Comparison of ENCODE assay signal across 22 cellular contexts in genomic region chr13:98834254-98834960, GRCh38.
DNase-seq lines count a peak whose midpoint lies in the region; ATAC-seq and TF ChIP-seq lines count a peak whose summit lies in the region.
"Had no signal": no experiment of that assay in that cellular context is flagged by ENCODE, and none has a peak within 500 bp of the region (broad histone marks: within the 10 kb centered on the region; RNA-seq: fewer than 3 reads in every experiment).

No MANE protein-coding gene starts in this region.

- in situ Hi-C loops in HAP-1 (cut with MboI; ENCODE audit: low sequenced_read_pairs) = loop anchor here (10.0 to 25.0 kb wide), 2 partner anchors 397 to 980 kb away; no protein-coding TSS in a partner anchor

- H3K9me3 ChIP-seq in HAP-1 (no peaks in the 10 kb centered on the region), RWPE2 (ENCODE audit: severe bottlenecking) (no peaks in the 10 kb centered on the region), esophagus squamous epithelium (no peaks in the 10 kb centered on the region)
- H3K9me3 ChIP-seq: esophagus muscularis mucosa, thyroid gland had no signal

- peaks cover 79% of the 10 kb centered on the region for H3K36me3 Mint-ChIP-seq in activated T-cell treated with anti-CD3 and anti-CD28 coated beads, Interleukin-2, amount 50 U/mL, for 24 hours (ENCODE audit: low read depth)
- peaks cover 10 to 97% (median 53%) of the 10 kb centered on the region in 3 donors for H3K36me3 Mint-ChIP-seq in naive thymus-derived CD8-positive, alpha-beta T cell
- H3K36me3 Mint-ChIP-seq: CD14-positive monocyte had no signal

- 75 to 78% methylated on average over 7 of the region's 7 CpGs for WGBS in esophagus squamous epithelium, 2 donors

- no peaks in the 10 kb centered on the region for H3K27me3 Mint-ChIP-seq in activated T-cell treated with anti-CD3 and anti-CD28 coated beads, Interleukin-2, amount 50 U/mL, for 24 hours
- H3K27me3 Mint-ChIP-seq in naive thymus-derived CD8-positive, alpha-beta T cell = no peaks in the 10 kb centered on the region

- POLR2A ChIA-PET in naive thymus-derived CD8-positive, alpha-beta T cell (lab: Charles Lee) = no interaction called here

- H3K9me3 Mint-ChIP-seq in activated T-cell treated with anti-CD3 and anti-CD28 coated beads, Interleukin-2, amount 50 U/mL, for 24 hours = no peaks in the 10 kb centered on the region
- H3K9me3 Mint-ChIP-seq in naive thymus-derived CD8-positive, alpha-beta T cell = no peaks in the 10 kb centered on the region
- H3K9me3 Mint-ChIP-seq: activated naive CD4-positive, alpha-beta T cell treated with anti-CD3 and anti-CD28 coated beads for 36 hours had no signal

- H3K27me3 ChIP-seq in HAP-1 (ENCODE audit: low read depth) = no peaks in the 10 kb centered on the region
- H3K27me3 ChIP-seq in RWPE2 (ENCODE audit: insufficient read depth, poor library complexity, severe bottlenecking) = no peaks in the 10 kb centered on the region
- H3K27me3 ChIP-seq in esophagus squamous epithelium = no peaks in the 10 kb centered on the region
- H3K27me3 ChIP-seq: esophagus muscularis mucosa, thyroid gland had no signal

- H3K4me3 Mint-ChIP-seq in activated T-cell treated with anti-CD3 and anti-CD28 coated beads, Interleukin-2, amount 50 U/mL, for 24 hours = no peak overlapping the region
- no peak overlapping the region for H3K4me3 Mint-ChIP-seq in naive thymus-derived CD8-positive, alpha-beta T cell
- H3K4me3 Mint-ChIP-seq: activated naive CD4-positive, alpha-beta T cell treated with anti-CD3 and anti-CD28 coated beads for 36 hours; CD14-positive monocyte had no signal

- H3K27ac ChIP-seq in RWPE2 (ENCODE audit: poor library complexity, severe bottlenecking) (no peak overlapping the region), esophagus squamous epithelium (no peak overlapping the region)
- H3K27ac ChIP-seq: esophagus muscularis mucosa, skin epidermis, thyroid gland had no signal

- no peak for TF ChIP-seq POLR2A in esophagus squamous epithelium (IDR thresholded peaks at IDR 0.05)

- no peak overlapping the region for H3K27ac Mint-ChIP-seq in activated T-cell treated with anti-CD3 and anti-CD28 coated beads, Interleukin-2, amount 50 U/mL, for 24 hours
- H3K27ac Mint-ChIP-seq in naive thymus-derived CD8-positive, alpha-beta T cell = no peak overlapping the region
- H3K27ac Mint-ChIP-seq: activated naive CD4-positive, alpha-beta T cell treated with anti-CD3 and anti-CD28 coated beads for 36 hours had no signal

- DNase-seq in D341Med (ENCODE audit: low spot score) (peak; percentile 58), HAP-1 (ENCODE audit: low spot score in 2 of 2) (peak; percentile 68 to 73), RWPE2 (ENCODE audit: low spot score) (no peak), fibroblast of villous mesenchyme (ENCODE audit: low read depth) (peak; percentile 42), esophagus squamous epithelium (lab: John Stamatoyannopoulos, UW) (no peak), GOT3 (lab: John Stamatoyannopoulos, UW) (no peak)
- no peak for DNase-seq in activated T-cell treated with anti-CD3 and anti-CD28 coated beads, Interleukin-2, amount 50 U/mL, for 24 hours
- DNase-seq in naive thymus-derived CD8-positive, alpha-beta T cell = no peak
- DNase-seq: activated CD4-positive, CD25-positive, alpha-beta regulatory T cell treated with anti-CD3 and anti-CD28 coated beads, Interleukin-2, amount 50 U/mL, for 72 hours; activated CD8-positive, alpha-beta memory T cell treated with anti-CD3 and anti-CD28 coated beads for 24 hours; activated naive CD4-positive, alpha-beta T cell treated with anti-CD3 and anti-CD28 coated beads for 36 hours; activated T-cell treated with anti-CD3 and anti-CD28 coated beads, Interleukin-2, amount 50 U/mL, for 48 hours; central memory CD4-positive, alpha-beta T cell; DMS 273 treated with DMSO at 0.1 percent for 48 hours; GDM1; stimulated activated CD4-positive, alpha-beta T cell treated with anti-CD3 and anti-CD28 coated beads, Interleukin-2, amount 100 ng/mL, for 24 hours; stimulated activated naive CD4-positive, alpha-beta T cell; T1000; thyroid gland had no signal

- peak; percentile 36; the same call in 1 of the 3 replicates for ATAC-seq in RWPE2 (ENCODE audit: low read depth)
- no peak for ATAC-seq in naive thymus-derived CD8-positive, alpha-beta T cell

- intact Hi-C loops in esophagus squamous epithelium (cut with DNase I) = no loop called here

- TF ChIP-seq CTCF in RWPE2 (IDR thresholded peaks at IDR 0.05; ENCODE audit: poor library complexity, severe bottlenecking) (no peak), fibroblast of villous mesenchyme (IDR thresholded peaks at IDR 0.05; ENCODE audit: insufficient read depth, low read depth, low read length) (no peak), esophagus squamous epithelium (IDR thresholded peaks at IDR 0.05) (no peak)

- H3K36me3 ChIP-seq in HAP-1 (replicated peaks) (no peaks in the 10 kb centered on the region), RWPE2 (ENCODE audit: low read depth) (peaks cover 34% of the 10 kb centered on the region), esophagus squamous epithelium (peaks cover 3 to 88% (median 4%) of the 10 kb centered on the region in 3 donors)

- H3K4me1 ChIP-seq in HAP-1 (peaks cover 8% of the 10 kb centered on the region), RWPE2 (ENCODE audit: insufficient read depth, poor library complexity, severe bottlenecking) (peaks cover 10% of the 10 kb centered on the region), esophagus squamous epithelium (peaks cover 0 to 15% (median 4%) of the 10 kb centered on the region in 3 donors)
- H3K4me1 ChIP-seq: thyroid gland had no signal

- no peaks in the 10 kb centered on the region for H3K4me1 Mint-ChIP-seq in activated T-cell treated with anti-CD3 and anti-CD28 coated beads, Interleukin-2, amount 50 U/mL, for 24 hours (ENCODE audit: low read depth)
- H3K4me1 Mint-ChIP-seq in naive thymus-derived CD8-positive, alpha-beta T cell = peaks cover 0 to 3% (median 0%) of the 10 kb centered on the region in 4 donors
- H3K4me1 Mint-ChIP-seq: CD14-positive monocyte had no signal

- H3K4me3 ChIP-seq in HAP-1 (no peak overlapping the region), RWPE2 (ENCODE audit: severe bottlenecking) (no peak overlapping the region), fibroblast of villous mesenchyme (ENCODE audit: low read depth, low read length) (no peak overlapping the region), esophagus squamous epithelium (no peak overlapping the region)
- H3K4me3 ChIP-seq: esophagus muscularis mucosa, skin epidermis, thyroid gland had no signal

Comparison
In these comparisons a context has a peak if more than half of its experiments do, and no peak if none do; other contexts are left out.
1. DNase-seq: peak in D341Med (single experiment), HAP-1 (2 of 2) and fibroblast of villous mesenchyme (single experiment); none in RWPE2 (single experiment), esophagus squamous epithelium (single experiment), activated T-cell treated with anti-CD3 and anti-CD28 coated beads, Interleukin-2, amount 50 U/mL, for 24 hours (single experiment), GOT3 (single experiment) and naive thymus-derived CD8-positive, alpha-beta T cell (0 of 10).